ENCODE assay signal across 8 cellular contexts in genomic region chr15:70094690-70095311, GRCh38. TPM values are rescaled to one million over a fixed set of nuclear protein-coding genes. Genes with fewer than 3 reads are reported as not detected.
DNase-seq lines count a peak whose midpoint lies in the region; ATAC-seq, FAIRE-seq and TF ChIP-seq lines count a peak whose summit lies in the region.

No MANE protein-coding gene starts in this region.

- POLR2A ChIA-PET in Caco-2 (lab: Charles Lee): no interaction called here
- POLR2A ChIA-PET in MCF 10A (lab: Yijun Ruan, JAX): interaction anchor here (1.1 kb wide), 1 partner anchor 432 kb away, joined by 3 read pairs; no protein-coding TSS in a partner anchor

- TF ChIP-seq CTCF in Caco-2 (IDR thresholded peaks at IDR 0.05; ENCODE audit: insufficient read depth in 1 of 2, low read depth in 1 of 2, low read length in 1 of 2, severe bottlenecking in 1 of 2, unreplicated experiment in 1 of 2) (no peak), MCF 10A (IDR thresholded peaks at IDR 0.05; ENCODE audit: unreplicated experiment) (no peak), D721Med (IDR thresholded peaks at IDR 0.05; ENCODE audit: insufficient read depth, missing control alignments) (no peak)

- H3K36me3 Mint-ChIP-seq in Caco-2 (ENCODE audit: insufficient read depth, unreplicated experiment) (peaks cover 86% of the 10 kb centered on the region), MCF 10A (ENCODE audit: insufficient read depth, unreplicated experiment) (peaks cover 31% of the 10 kb centered on the region)

- BruUV-seq in Caco-2 (replicated peaks; lab: Mats Ljungman, UMichigan): no TSS peak
- TSS peak; percentile 0 for BruUV-seq in MCF 10A (replicated peaks; lab: Mats Ljungman, UMichigan)

- H3K36me3 ChIP-seq in Caco-2 (ENCODE audit: control insufficient read depth, insufficient read depth, low read length) (no peaks in the 10 kb centered on the region), mucosa of rectum (ENCODE audit: control insufficient read depth in 2 of 2, insufficient read depth in 2 of 2, low read length in 2 of 2) (peaks cover 0 to 14% of the 10 kb centered on the region in 2 donors)

- no peaks in the 10 kb centered on the region for H3K27me3 ChIP-seq in Caco-2 (replicated peaks; ENCODE audit: control insufficient read depth, insufficient read depth, low read length)
- no peaks in the 10 kb centered on the region for H3K27me3 ChIP-seq in mucosa of rectum (ENCODE audit: control insufficient read depth in 2 of 2, insufficient read depth in 2 of 2, low read length in 2 of 2)

- H3K4me3 ChIP-seq in Caco-2 (ENCODE audit: low read depth, low read length): peak overlapping the region; percentile 89
- H3K4me3 ChIP-seq in mucosa of rectum (ENCODE audit: low read length in 2 of 2): peak overlapping the region; percentile 87 to 92

- no peak overlapping the region for H3K27ac Mint-ChIP-seq in Caco-2 (ENCODE audit: unreplicated experiment)
- H3K27ac Mint-ChIP-seq in MCF 10A (ENCODE audit: low read depth, unreplicated experiment): no peak overlapping the region

- H3K4me3 Mint-ChIP-seq in Caco-2 (ENCODE audit: unreplicated experiment): peak overlapping the region; percentile 98
- peak overlapping the region; percentile 92 for H3K4me3 Mint-ChIP-seq in MCF 10A (ENCODE audit: unreplicated experiment)

- FAIRE-seq in D721Med (lab: Jason Lieb, UNC): no peak

- intact Hi-C loops in Caco-2 (cut with micrococcal nuclease; ENCODE audit: unreplicated experiment) (loop anchor here (5.0 to 10.0 kb wide), 4 partner anchors 192 to 628 kb away; no protein-coding TSS in a partner anchor), MCF 10A (cut with micrococcal nuclease) (loop anchor here (5.0 to 10.0 kb wide), 3 partner anchors 72 to 412 kb away; no protein-coding TSS in a partner anchor), sciatic nerve (cut with DNase I) (loop anchor here (5.0 to 10.0 kb wide), 2 partner anchors 32 to 610 kb away; no protein-coding TSS in a partner anchor)

- H3K27ac ChIP-seq in mucosa of rectum (ENCODE audit: low read depth in 2 of 2, low read length in 2 of 2): peak overlapping the region; percentile 94 to 95

- H3K27me3 Mint-ChIP-seq in Caco-2 (ENCODE audit: insufficient read depth, unreplicated experiment): no peaks in the 10 kb centered on the region
- H3K27me3 Mint-ChIP-seq in MCF 10A (ENCODE audit: insufficient read depth, unreplicated experiment): no peaks in the 10 kb centered on the region

- H3K9ac ChIP-seq in mucosa of rectum (ENCODE audit: low read depth in 1 of 2, low read length in 2 of 2): peak overlapping the region; percentile 52 to 88

- H3K9me3 ChIP-seq in Caco-2 (no peaks in the 10 kb centered on the region), mucosa of rectum (ENCODE audit: control insufficient read depth in 2 of 2, low read length in 2 of 2) (no peaks in the 10 kb centered on the region)

- no peak for DNase-seq in Caco-2
- peak; percentile 22 for DNase-seq in NCI-H2029 treated with DMSO at 0.1 percent for 48 hours (lab: John Stamatoyannopoulos, UW)
- no peak for DNase-seq in MCF 10A (ENCODE audit: unreplicated experiment)
- DNase-seq in D721Med (ENCODE audit: insufficient read length, low spot score): no peak
- no peak for DNase-seq in sciatic nerve (ENCODE audit: low spot score)
- DNase-seq in iPS-NIHi7 (ENCODE audit: extremely low spot score): no peak

- no peaks in the 10 kb centered on the region for H3K9me3 Mint-ChIP-seq in Caco-2 (ENCODE audit: unreplicated experiment)
- H3K9me3 Mint-ChIP-seq in MCF 10A (ENCODE audit: unreplicated experiment): no peaks in the 10 kb centered on the region

- peaks cover 40% of the 10 kb centered on the region for H3K4me1 Mint-ChIP-seq in Caco-2 (ENCODE audit: low read depth, unreplicated experiment)
- peaks cover 26% of the 10 kb centered on the region for H3K4me1 Mint-ChIP-seq in MCF 10A (ENCODE audit: insufficient read depth, unreplicated experiment)

- ATAC-seq in sciatic nerve (no peak), GM21381 (IDR thresholded peaks at IDR 0.05; ENCODE audit: unreplicated experiment) (no peak)

- CTCF ChIA-PET in Caco-2 (lab: Charles Lee) (interaction anchor here (1.3 to 2.0 kb wide), 2 partner anchors 18 to 632 kb away, joined by 4 to 5 read pairs; no protein-coding TSS in a partner anchor), MCF 10A (lab: Yijun Ruan, JAX) (interaction anchor here (0.5 to 0.9 kb wide), 4 partner anchors 331 to 1344 kb away, joined by 3 to 5 read pairs (median 3); no protein-coding TSS in a partner anchor)

- H3K4me1 ChIP-seq in Caco-2 (peaks cover 52% of the 10 kb centered on the region), mucosa of rectum (ENCODE audit: control insufficient read depth in 2 of 2, insufficient read depth in 2 of 2, low read length in 2 of 2) (peaks cover 56 to 59% of the 10 kb centered on the region in 2 donors)

RNA-seq across cellular contexts. Expression of gene TLE3, which starts 2.9 kb away (rescaled TPM):
- total RNA-seq in Caco-2 (2022) (96.0 and 105 TPM in 2 replicates), MCF 10A (2022) (21.6 and 23.2 TPM in 2 replicates), sciatic nerve (90.1 TPM)
